ENCODE assay signal across 9 cellular contexts in the genomic region with DNA sequence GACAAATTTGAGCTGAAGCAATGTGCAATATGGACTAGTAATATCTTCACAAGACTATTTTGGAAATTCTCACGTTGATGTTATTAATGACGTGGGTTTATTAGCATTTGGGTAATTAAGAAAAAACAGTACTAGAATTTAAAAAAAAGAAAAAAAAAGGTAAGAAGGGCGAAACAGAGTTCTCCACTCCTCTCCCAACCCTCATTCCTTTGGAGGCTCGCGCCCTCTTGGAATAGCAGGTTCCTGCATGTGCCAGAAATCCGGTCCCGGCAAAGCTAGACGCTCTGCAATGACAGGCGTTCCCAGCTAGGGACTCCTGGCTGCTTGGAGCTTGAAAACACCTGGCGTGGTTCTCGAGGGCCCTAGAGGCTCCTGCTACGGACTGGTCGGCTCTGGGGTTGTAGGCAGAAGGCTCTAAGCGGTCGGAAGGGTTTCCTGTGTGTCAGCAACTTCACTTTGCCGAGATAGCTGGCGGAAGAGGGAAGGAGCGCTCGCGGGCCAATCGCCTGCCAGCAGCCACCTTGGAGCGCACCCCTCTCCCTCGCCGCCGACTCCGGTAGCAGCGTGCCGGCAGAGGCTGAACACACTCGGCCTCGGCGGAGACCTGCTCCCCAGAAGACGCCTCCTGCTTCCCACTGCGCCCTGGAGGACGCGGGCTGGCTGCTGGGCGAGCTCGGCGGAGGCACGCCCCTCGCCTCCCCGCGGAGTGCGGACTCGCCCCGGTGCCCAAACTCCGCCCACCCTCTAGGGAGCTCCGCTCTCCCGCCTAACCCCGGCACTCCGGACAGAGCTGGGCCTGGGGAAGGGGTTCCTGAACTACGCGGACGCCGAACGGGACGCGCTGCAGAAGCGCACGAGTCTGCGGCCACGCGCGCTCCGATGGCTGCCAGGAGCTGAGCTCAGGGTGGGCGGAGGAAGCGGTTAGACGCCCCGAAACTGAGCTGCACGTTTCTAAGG. TPM values are rescaled to one million over a fixed set of nuclear protein-coding genes. Genes with fewer than 3 reads are reported as not detected.
DNase-seq lines count a peak whose midpoint lies in the region; ATAC-seq, FAIRE-seq and TF ChIP-seq lines count a peak whose summit lies in the region.
"Had no signal": no experiment of that assay in that cellular context is flagged by ENCODE, and none has a peak within 500 bp of the region (broad histone marks: within the 10 kb centered on the region; RNA-seq: fewer than 3 reads in every experiment).

Gene P2RY1 (plus strand): TSS at position 778 of the 957 bp plus-strand sequence. CDS start 652 bp downstream, outside the sequence.

- peaks cover 3% of the 10 kb centered on the region for H3K36me3 Mint-ChIP-seq in activated CD4-positive, alpha-beta T cell treated with anti-CD3 and anti-CD28 coated beads for 36 hours (ENCODE audit: low read depth)
- peaks cover 0 to 22% (median 4%) of the 10 kb centered on the region in 3 experiments; a peak in 4 of 7 replicates for H3K36me3 Mint-ChIP-seq in H9 (ENCODE audit: insufficient read depth in 1 of 3, low read depth in 3 of 3)
- H3K36me3 Mint-ChIP-seq in T-helper 17 cell (ENCODE audit: low read depth) = no peaks in the 10 kb centered on the region
- H3K36me3 Mint-ChIP-seq in stimulated activated naive B cell treated with anti-CD40 and anti-IgM and Interleukin-4, amounts not matched to agents 10 μg/mL and 1 μg/mL and 100 μg/mL, for 72 hours = peaks cover 0 to 7% of the 10 kb centered on the region in 2 donors

- H4K8ac ChIP-seq in H9 (replicated peaks; ENCODE audit: insufficient read length, low read depth, low read length) (no peak within 1 kb of the TSS), H1 (ENCODE audit: extremely low read depth, insufficient read depth, low read length) (peak within 1 kb of the TSS; percentile 93)

- no peak within 1 kb of the TSS for H4K5ac ChIP-seq in H9 (ENCODE audit: insufficient read length, low read depth, low read length)
- peak within 1 kb of the TSS; percentile 93 for H4K5ac ChIP-seq in H1 (ENCODE audit: insufficient read length, low read depth, low read length)

- peak; percentile 72 for DNase-seq in activated CD4-positive, alpha-beta T cell treated with anti-CD3 and anti-CD28 coated beads for 36 hours
- no peak for DNase-seq in activated CD4-positive, alpha-beta T cell treated with anti-CD3 and anti-CD28 coated beads for 1 hour
- peak; percentile 88 for DNase-seq in H9
- peak; percentile 9 for DNase-seq in LHCN-M2 (ENCODE audit: low read depth)
- DNase-seq in T-helper 17 cell = no peak
- DNase-seq in H1 (ENCODE audit: low read depth in 1 of 2, low spot score in 2 of 2) = peak; percentile 69 to 89
- DNase-seq in lower lobe of right lung = peak; percentile 84
- peak; percentile 54 for DNase-seq in stimulated activated naive B cell treated with anti-CD40 and anti-IgM and Interleukin-4, amounts not matched to agents 10 μg/mL and 1 μg/mL and 100 μg/mL, for 72 hours

- H3K27me3 ChIP-seq in H9 (ENCODE audit: insufficient read depth, low read length) (no peaks in the 10 kb centered on the region), H1 (replicated peaks in 1 of 4; ENCODE audit: control insufficient read depth in 3 of 4, extremely low read depth in 1 of 4, insufficient read depth in 3 of 4, low read length in 3 of 4) (peaks cover 0 to 11% (median 5%) of the 10 kb centered on the region in 4 experiments; a peak in 5 of 7 replicates), lower lobe of right lung (ENCODE audit: low read depth) (no peaks in the 10 kb centered on the region)

- H3K9ac ChIP-seq in H9 (ENCODE audit: extremely low read depth, insufficient read length, low read length) = peak within 1 kb of the TSS; percentile 41
- H3K9ac ChIP-seq in H1 (replicated peaks in 1 of 4; ENCODE audit: extremely low read depth in 1 of 4, low read depth in 3 of 4, low read length in 3 of 4) = peak within 1 kb of the TSS; percentile 65 to 80 (median 77)

- peak; percentile 69 to 92 for TF ChIP-seq POLR2A in H1 (IDR thresholded peaks at IDR 0.05; ENCODE audit: control extremely low read depth in 1 of 2, low read depth in 2 of 2, low read length in 2 of 2)

- no peak for FAIRE-seq in H1 (lab: Jason Lieb, UNC)
- FAIRE-seq: G401.6 had no signal

- peak within 1 kb of the TSS; percentile 43 for H3K18ac ChIP-seq in H9 (ENCODE audit: insufficient read length, low read depth, low read length)
- peak within 1 kb of the TSS; percentile 95 for H3K18ac ChIP-seq in H1 (ENCODE audit: extremely low read depth, low read length)

- H3K9me3 ChIP-seq in H9 (ENCODE audit: control insufficient read depth, low read depth, low read length) = no peaks in the 10 kb centered on the region
- H3K9me3 ChIP-seq in T-helper 17 cell (ENCODE audit: control insufficient read depth, low read length, poor library complexity, severe bottlenecking) = no peaks in the 10 kb centered on the region
- H3K9me3 ChIP-seq in H1 (ENCODE audit: insufficient read depth in 2 of 2, low read depth in 1 of 2, low read length in 1 of 2) = no peaks in the 10 kb centered on the region
- no peaks in the 10 kb centered on the region for H3K9me3 ChIP-seq in lower lobe of right lung

- H2BK20ac ChIP-seq in H9 (ENCODE audit: low read depth, low read length, poor library complexity, severe bottlenecking) (no peak within 1 kb of the TSS), H1 (ENCODE audit: low read length) (no peak within 1 kb of the TSS)

- H2BK15ac ChIP-seq in H9 (ENCODE audit: low read depth, low read length) (no peak within 1 kb of the TSS), H1 (ENCODE audit: low read length) (no peak within 1 kb of the TSS)

- H2BK12ac ChIP-seq in H9 (ENCODE audit: insufficient read length, low read depth, low read length) (no peak within 1 kb of the TSS), H1 (ENCODE audit: low read depth, low read length) (peak within 1 kb of the TSS; percentile 72; the same call in 1 of the 2 replicates)

- TF ChIP-seq EP300 in H1 (IDR thresholded peaks at IDR 0.05; ENCODE audit: borderline replicate concordance in 1 of 2, low read depth in 2 of 2, low read length in 2 of 2) = no peak

- CTCF ChIA-PET in activated CD4-positive, alpha-beta T cell treated with anti-CD3 and anti-CD28 coated beads for 36 hours (lab: Charles Lee) = interaction anchor here (0.6 to 0.9 kb wide), 4 partner anchors 10 to 260 kb away, joined by 3 to 5 read pairs (median 3); no protein-coding TSS in a partner anchor
- CTCF ChIA-PET in H1 (lab: Charles Lee; ENCODE audit: partially characterized antibody) = interaction anchor here (0.6 to 1.9 kb wide), 21 partner anchors 11 to 382 kb away, joined by 3 to 6 read pairs (median 4); no protein-coding TSS in a partner anchor

- H3K79me2 ChIP-seq in H9 (ENCODE audit: insufficient read depth, low read length) = peaks cover 26% of the 10 kb centered on the region; the same call in 1 of the 2 replicates
- peaks cover 0 to 40% of the 10 kb centered on the region in 2 experiments; a peak in 3 of 4 replicates for H3K79me2 ChIP-seq in H1 (ENCODE audit: control insufficient read depth in 1 of 2, insufficient read depth in 2 of 2, low read length in 2 of 2)

- H3K23me2 ChIP-seq in H9 (ENCODE audit: insufficient read length, low read depth, low read length, poor library complexity, severe bottlenecking) = peaks cover 9% of the 10 kb centered on the region
- peaks cover 8% of the 10 kb centered on the region for H3K23me2 ChIP-seq in H1 (ENCODE audit: low read depth, low read length)

- no peak within 1 kb of the TSS for H3T11ph ChIP-seq in H9 (ENCODE audit: low read length)

- H3K27ac Mint-ChIP-seq in activated CD4-positive, alpha-beta T cell treated with anti-CD3 and anti-CD28 coated beads for 36 hours = peak within 1 kb of the TSS; percentile 73
- H3K27ac Mint-ChIP-seq in H9 = peak within 1 kb of the TSS; percentile 96 to 98 (median 97)
- no peak within 1 kb of the TSS for H3K27ac Mint-ChIP-seq in T-helper 17 cell
- peak within 1 kb of the TSS; percentile 90 for H3K27ac Mint-ChIP-seq in stimulated activated naive B cell treated with anti-CD40 and anti-IgM and Interleukin-4, amounts not matched to agents 10 μg/mL and 1 μg/mL and 100 μg/mL, for 72 hours

- H2BK5ac ChIP-seq in H9 (ENCODE audit: insufficient read length, low read length) (no peak within 1 kb of the TSS), H1 (ENCODE audit: low read depth, low read length) (peak within 1 kb of the TSS; percentile 68; the same call in 1 of the 2 replicates)

- H4K91ac ChIP-seq in H9 (ENCODE audit: insufficient read length, low read depth, low read length) (no peak within 1 kb of the TSS), H1 (replicated peaks; ENCODE audit: insufficient read length, low read length) (peak within 1 kb of the TSS; percentile 82)

- H3K4me2 ChIP-seq in H9 (ENCODE audit: insufficient read depth, insufficient read length, low read length) (peak within 1 kb of the TSS; percentile 84), H1 (ENCODE audit: insufficient read depth in 1 of 2, low read depth in 2 of 2, low read length in 2 of 2) (peak within 1 kb of the TSS; percentile 75 to 80)

- no peaks in the 10 kb centered on the region for H3K79me1 ChIP-seq in H9 (ENCODE audit: insufficient read depth, low read depth, low read length, poor library complexity, severe bottlenecking)
- H3K79me1 ChIP-seq in H1 (ENCODE audit: low read depth, low read length) = no peaks in the 10 kb centered on the region

- TF ChIP-seq RAD21 in H1 (IDR thresholded peaks at IDR 0.05 in 1 of 2, conservative IDR thresholded peaks at IDR 0.05 in 1 of 2; ENCODE audit: low read depth in 2 of 2, low read length in 2 of 2) = peak; percentile 9; a peak in 3 of 4 replicates

- H3K56ac ChIP-seq in H9 (ENCODE audit: insufficient read length, low read depth, low read length) (no peak within 1 kb of the TSS), H1 (replicated peaks; ENCODE audit: insufficient read length, low read depth, low read length) (peak within 1 kb of the TSS; percentile 90)

- ATAC-seq in activated CD4-positive, alpha-beta T cell treated with anti-CD3 and anti-CD28 coated beads for 36 hours = peak; percentile 83
- ATAC-seq in T-helper 17 cell (peak; percentile 27), lower lobe of right lung (peak; percentile 93)
- ATAC-seq in stimulated activated naive B cell treated with anti-CD40 and anti-IgM and Interleukin-4, amounts not matched to agents 10 μg/mL and 1 μg/mL and 100 μg/mL, for 72 hours (replicated peaks) = peak; percentile 80

- H3K36me3 ChIP-seq in H1 (ENCODE audit: control insufficient read depth in 2 of 4, insufficient read depth in 4 of 4, low read length in 3 of 4) (no peaks in the 10 kb centered on the region), lower lobe of right lung (no peaks in the 10 kb centered on the region)

- H4K20me1 ChIP-seq in H9 (ENCODE audit: control insufficient read depth, insufficient read depth, insufficient read length) (no peaks in the 10 kb centered on the region), H1 (replicated peaks in 1 of 2; ENCODE audit: control insufficient read depth in 1 of 2, insufficient read depth in 2 of 2, low read length in 2 of 2) (peaks cover 3 to 8% of the 10 kb centered on the region in 2 experiments)

- peak within 1 kb of the TSS; percentile 65 for H2AFZ ChIP-seq in H9 (ENCODE audit: low read length)
- peak within 1 kb of the TSS; percentile 83 for H2AFZ ChIP-seq in H1 (ENCODE audit: low read length)

- H2BK120ac ChIP-seq in H9 (ENCODE audit: low read depth, low read length, poor library complexity, severe bottlenecking) (no peak within 1 kb of the TSS), H1 (replicated peaks; ENCODE audit: low read depth, low read length) (no peak within 1 kb of the TSS)

- peaks cover 15% of the 10 kb centered on the region for H3K4me1 Mint-ChIP-seq in activated CD4-positive, alpha-beta T cell treated with anti-CD3 and anti-CD28 coated beads for 36 hours
- H3K4me1 Mint-ChIP-seq in H9 (peaks cover 32 to 36% of the 10 kb centered on the region in 2 experiments), T-helper 17 cell (peaks cover 9% of the 10 kb centered on the region)
- H3K4me1 Mint-ChIP-seq in stimulated activated naive B cell treated with anti-CD40 and anti-IgM and Interleukin-4, amounts not matched to agents 10 μg/mL and 1 μg/mL and 100 μg/mL, for 72 hours = peaks cover 8 to 24% of the 10 kb centered on the region in 2 donors

- H3K23ac ChIP-seq in H9 (ENCODE audit: insufficient read length, low read depth, low read length) = no peak within 1 kb of the TSS
- no peak within 1 kb of the TSS for H3K23ac ChIP-seq in H1 (ENCODE audit: insufficient read length)

- H3K4me3 ChIP-seq in H1 (ENCODE audit: extremely low read depth in 1 of 4, insufficient read depth in 2 of 4, low read depth in 3 of 4, low read length in 4 of 4) (peak within 1 kb of the TSS; percentile 72 to 86 (median 74)), lower lobe of right lung (peak within 1 kb of the TSS; percentile 82)

- intact Hi-C loops in activated CD4-positive, alpha-beta T cell treated with anti-CD3 and anti-CD28 coated beads for 36 hours (cut with DNase I, micrococcal nuclease) = loop anchor here in 1 of 2 experiments (10.0 kb wide), 1 partner anchor 360 kb away; no protein-coding TSS in a partner anchor
- intact Hi-C loops in lower lobe of right lung (cut with DNase I) = no loop called here

- H3K4me1 ChIP-seq in H9 (ENCODE audit: insufficient read depth, low read length) (0 out of 2 replicates have a peak, but pooled peaks cover 2% of the 10 kb centered on the region), H1 (replicated peaks in 1 of 4; ENCODE audit: control insufficient read depth in 3 of 4, insufficient read depth in 4 of 4, low read length in 3 of 4) (peaks cover 0 to 5% (median 2%) of the 10 kb centered on the region in 4 experiments; a peak in 3 of 7 replicates), lower lobe of right lung (peaks cover 10% of the 10 kb centered on the region)

- WGBS in H9 (ENCODE audit: extremely low coverage, insufficient read length, low lambda C conversion rate) = no CpG with 5 or more reads among the region's 69 CpGs
- WGBS in H1 (ENCODE audit: extremely low coverage in 1 of 2, insufficient coverage in 1 of 2, insufficient read length in 1 of 2, insufficient replicate concordance in 2 of 2, low coverage in 1 of 2, low lambda C conversion rate in 2 of 2, missing lambda C conversion rate in 1 of 2), 2 experiments = 2% methylated on average over 60 of the region's 69 CpGs; no CpG with 5 or more reads in 1 of the 2 experiments

- peaks cover 30% of the 10 kb centered on the region for H3K27me3 Mint-ChIP-seq in activated CD4-positive, alpha-beta T cell treated with anti-CD3 and anti-CD28 coated beads for 36 hours
- H3K27me3 Mint-ChIP-seq in H9 (ENCODE audit: low read depth) = peaks cover 22% of the 10 kb centered on the region
- H3K27me3 Mint-ChIP-seq in T-helper 17 cell = peaks cover 41% of the 10 kb centered on the region
- peaks cover 30 to 39% of the 10 kb centered on the region in 2 donors for H3K27me3 Mint-ChIP-seq in stimulated activated naive B cell treated with anti-CD40 and anti-IgM and Interleukin-4, amounts not matched to agents 10 μg/mL and 1 μg/mL and 100 μg/mL, for 72 hours

- H3K9me3 Mint-ChIP-seq in activated CD4-positive, alpha-beta T cell treated with anti-CD3 and anti-CD28 coated beads for 36 hours (ENCODE audit: low read depth) = no peaks in the 10 kb centered on the region
- 0 out of 5 replicates have a peak, but pooled peaks cover 0 to 2% of the 10 kb centered on the region in 2 experiments for H3K9me3 Mint-ChIP-seq in H9
- H3K9me3 Mint-ChIP-seq in stimulated activated naive B cell treated with anti-CD40 and anti-IgM and Interleukin-4, amounts not matched to agents 10 μg/mL and 1 μg/mL and 100 μg/mL, for 72 hours = no peaks in the 10 kb centered on the region

- H3K27ac ChIP-seq in H9 (ENCODE audit: insufficient read length, low read depth, low read length) (no peak within 1 kb of the TSS), H1 (ENCODE audit: low read depth, low read length) (peak within 1 kb of the TSS; percentile 68; the same call in 1 of the 2 replicates), lower lobe of right lung (peak within 1 kb of the TSS; percentile 86)

- H3K14ac ChIP-seq in H9 (ENCODE audit: insufficient read depth, low read length) (peak within 1 kb of the TSS; percentile 59), H1 (ENCODE audit: insufficient read length) (no peak within 1 kb of the TSS)

- POLR2A ChIA-PET in activated CD4-positive, alpha-beta T cell treated with anti-CD3 and anti-CD28 coated beads for 36 hours (lab: Charles Lee) = interaction anchor here (0.5 kb wide), 1 partner anchor 576 kb away, joined by 3 read pairs; no protein-coding TSS in a partner anchor
- POLR2A ChIA-PET in H1 (lab: Charles Lee; ENCODE audit: partially characterized antibody) = interaction anchor here (0.8 to 2.4 kb wide), 9 partner anchors 10 to 225 kb away, joined by 3 to 10 read pairs (median 3); no protein-coding TSS in a partner anchor

- peak; percentile 34; the same call in 2 of the 3 replicates for TF ChIP-seq CTCF in H9 (conservative IDR thresholded peaks at IDR 0.05)
- TF ChIP-seq CTCF in H1 (IDR thresholded peaks at IDR 0.05; ENCODE audit: control extremely low read depth in 1 of 3, insufficient read depth in 1 of 3, low read depth in 1 of 3, low read length in 3 of 3) = peak in 1 of 3 experiments; percentile 29; a peak in 1 of 4 replicates
- TF ChIP-seq CTCF in lower lobe of right lung (IDR thresholded peaks at IDR 0.05) = no peak

- peak within 1 kb of the TSS; percentile 82 for H3K4me3 Mint-ChIP-seq in activated CD4-positive, alpha-beta T cell treated with anti-CD3 and anti-CD28 coated beads for 36 hours
- H3K4me3 Mint-ChIP-seq in H9 = peak within 1 kb of the TSS; percentile 92 to 93
- H3K4me3 Mint-ChIP-seq in T-helper 17 cell = peak within 1 kb of the TSS; percentile 81
- peak within 1 kb of the TSS; percentile 92 to 97 for H3K4me3 Mint-ChIP-seq in stimulated activated naive B cell treated with anti-CD40 and anti-IgM and Interleukin-4, amounts not matched to agents 10 μg/mL and 1 μg/mL and 100 μg/mL, for 72 hours

- no peak within 1 kb of the TSS for H3K4ac ChIP-seq in H9 (ENCODE audit: low read depth, low read length)
- peak within 1 kb of the TSS; percentile 99 for H3K4ac ChIP-seq in H1 (replicated peaks; ENCODE audit: insufficient read length, low read depth, low read length)

- H2AK5ac ChIP-seq in H9 (ENCODE audit: insufficient read length, low read length) = no peak within 1 kb of the TSS
- no peak within 1 kb of the TSS for H2AK5ac ChIP-seq in H1 (ENCODE audit: low read depth, low read length)

RNA-seq across cellular contexts. Expression of gene P2RY1, which starts in this region (rescaled TPM):
- total RNA-seq in activated CD4-positive, alpha-beta T cell treated with anti-CD3 and anti-CD28 coated beads for 36 hours = 1 to 10 TPM; 1.1 to 1.8 TPM
- 6.3 and 6.4 TPM in 2 replicates for total RNA-seq in H9 (2021)
- not detected in 2 replicates for total RNA-seq in LHCN-M2 (2014; rRNA removed)
- 0.01 TPM for polyA plus RNA-seq in LHCN-M2 (2012)
- 1 to 10 TPM in 1 of 2 donors, under 1 TPM in 1; 0.22 to 2.9 TPM for total RNA-seq in T-helper 17 cell
- total RNA-seq in H1 (2021; fragmentation: NEBNext Ultra II Directional; extraction: Animal tissue kit (Norgen Biotek cat#: 25700)) = 25.2 and 28.3 TPM in 2 replicates
- polyA plus RNA-seq in H1 (2011; rRNA removed) = 6.5 and 6.8 TPM in 2 replicates
- polyA plus RNA-seq in H1 (2011; cell fraction: cytosol; rRNA removed) = 7.3 TPM
- 8.2 TPM for polyA plus RNA-seq in H1 (2011; cell fraction: nucleus; rRNA removed)
- polyA plus RNA-seq in H1 (2012, experiment 1 of 2) = 6.6 to 12.8 TPM (median 8.4 TPM) in 4 replicates
- polyA plus RNA-seq in H1 (2012, experiment 2 of 2) = 0.85 TPM
- 31.6 TPM for polyA plus RNA-seq in H1 (2013, experiment 1 of 2)
- polyA plus RNA-seq in H1 (2013, experiment 2 of 2) = 31.9 TPM
- 18.1 and 23.0 TPM in 2 replicates for polyA minus RNA-seq in H1 (2011; rRNA and poly(A)+ RNA removed)
- 13.9 TPM for polyA minus RNA-seq in H1 (2011; cell fraction: cytosol; rRNA and poly(A)+ RNA removed)
- 30.6 TPM for polyA minus RNA-seq in H1 (2011; cell fraction: nucleus; rRNA and poly(A)+ RNA removed)
- 19.8 TPM for total RNA-seq in lower lobe of right lung

Comparison
In these comparisons a context has a peak if more than half of its experiments do, and no peak if none do; other contexts are left out.
1. DNase-seq: peak in activated CD4-positive, alpha-beta T cell treated with anti-CD3 and anti-CD28 coated beads for 36 hours (single experiment), H9 (single experiment), H1 (2 of 2), lower lobe of right lung (single experiment) and stimulated activated naive B cell treated with anti-CD40 and anti-IgM and Interleukin-4, amounts not matched to agents 10 μg/mL and 1 μg/mL and 100 μg/mL, for 72 hours (single experiment); none in activated CD4-positive, alpha-beta T cell treated with anti-CD3 and anti-CD28 coated beads for 1 hour (single experiment) and T-helper 17 cell (0 of 3).
2. Peak in DNase-seq in LHCN-M2; RNA of the gene not detected or under 1 TPM.
3. ATAC-seq: peak in every context shown above with its lines; median percentile 93 in lower lobe of right lung; 83 in activated CD4-positive, alpha-beta T cell treated with anti-CD3 and anti-CD28 coated beads for 36 hours; 80 in stimulated activated naive B cell treated with anti-CD40 and anti-IgM and Interleukin-4, amounts not matched to agents 10 μg/mL and 1 μg/mL and 100 μg/mL, for 72 hours; 27 in T-helper 17 cell.
4. Peak in every context shown above with its lines, with median percentiles within 50 percentile points of each other: H3K4me3 Mint-ChIP-seq.